11 cellular contexts compared by ENCODE assay signal in the genomic region with DNA sequence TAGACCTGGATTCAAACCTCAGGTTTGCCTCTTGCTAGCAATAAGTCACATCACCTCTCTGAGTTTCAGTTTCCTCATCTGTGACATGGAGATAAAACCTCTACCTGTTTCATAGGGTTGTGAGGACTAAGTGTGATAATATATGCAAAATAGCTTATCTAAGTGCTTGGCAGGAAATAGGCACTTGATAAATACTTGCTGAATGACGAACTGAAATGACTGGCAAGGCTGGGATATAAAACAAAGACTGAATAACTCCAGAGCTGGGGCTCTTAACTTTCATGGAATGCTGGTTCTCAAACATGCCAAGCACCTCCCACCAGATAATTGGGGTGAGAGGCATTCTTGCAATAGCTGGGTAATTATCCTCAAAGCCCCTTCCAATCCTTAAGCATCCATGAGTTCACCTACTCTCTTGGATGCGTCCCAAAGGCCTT.
DNase-seq lines count a peak whose midpoint lies in the region; ATAC-seq and TF ChIP-seq lines count a peak whose summit lies in the region.
"Had no signal": no experiment of that assay in that cellular context is flagged by ENCODE, and none has a peak within 500 bp of the region (broad histone marks: within the 10 kb centered on the region; RNA-seq: fewer than 3 reads in every experiment).

No MANE protein-coding gene starts in this region.

- H3K27ac ChIP-seq in ascending aorta, result peak overlapping the region in 1 of 2 donors; percentile 28
- H3K27ac ChIP-seq: BLaER1 had no signal

- DNase-seq in left ventricle myocardium superior (no peak), cardiac septum (ENCODE audit: low spot score) (no peak), iris pigment epithelial cell (ENCODE audit: low read depth) (peak; percentile 57), ascending aorta (ENCODE audit: low spot score in 2 of 2) (no peak), NCI-H2227 treated with DMSO at 0.1 percent for 48 hours (lab: John Stamatoyannopoulos, UW) (no peak), DMS79 treated with DMSO at 0.1 percent for 48 hours (lab: John Stamatoyannopoulos, UW) (no peak)
- DNase-seq: cerebellar nuclear complex, NCI-H2171 had no signal

- peak; percentile 30 for ATAC-seq in left ventricle myocardium superior
- ATAC-seq in activated T-helper 17 cell treated with anti-CD3 and anti-CD28 coated beads, Interleukin-2, amount 50 U/mL, for 72 hours (replicated peaks), result peak; percentile 40
- ATAC-seq in HG03196 (IDR thresholded peaks at IDR 0.05; ENCODE audit: unreplicated experiment), result no peak

- H3K27me3 ChIP-seq in ascending aorta, result no peaks in the 10 kb centered on the region
- H3K27me3 ChIP-seq: BLaER1 had no signal

- H3K27me3 Mint-ChIP-seq in activated T-helper 17 cell treated with anti-CD3 and anti-CD28 coated beads, Interleukin-2, amount 50 U/mL, for 72 hours, result no peaks in the 10 kb centered on the region

- no peaks in the 10 kb centered on the region for H3K9me3 Mint-ChIP-seq in activated T-helper 17 cell treated with anti-CD3 and anti-CD28 coated beads, Interleukin-2, amount 50 U/mL, for 72 hours

- no peaks in the 10 kb centered on the region for H3K36me3 ChIP-seq in ascending aorta
- H3K36me3 ChIP-seq: BLaER1 had no signal

- no peaks in the 10 kb centered on the region for H3K36me3 Mint-ChIP-seq in activated T-helper 17 cell treated with anti-CD3 and anti-CD28 coated beads, Interleukin-2, amount 50 U/mL, for 72 hours (ENCODE audit: low read depth)

- H3K4me3 Mint-ChIP-seq in activated T-helper 17 cell treated with anti-CD3 and anti-CD28 coated beads, Interleukin-2, amount 50 U/mL, for 72 hours, result no peak overlapping the region

- H3K4me3 ChIP-seq in ascending aorta, result no peak overlapping the region
- H3K4me3 ChIP-seq: BLaER1 had no signal

- H3K4me1 Mint-ChIP-seq in activated T-helper 17 cell treated with anti-CD3 and anti-CD28 coated beads, Interleukin-2, amount 50 U/mL, for 72 hours, result peaks cover 9% of the 10 kb centered on the region

- no peaks in the 10 kb centered on the region for H3K9me3 ChIP-seq in ascending aorta
- H3K9me3 ChIP-seq: BLaER1 had no signal

- no peak for TF ChIP-seq CTCF in ascending aorta (IDR thresholded peaks at IDR 0.05)

- H3K27ac Mint-ChIP-seq in activated T-helper 17 cell treated with anti-CD3 and anti-CD28 coated beads, Interleukin-2, amount 50 U/mL, for 72 hours, result no peak overlapping the region

- peaks cover 0 to 14% of the 10 kb centered on the region in 2 donors for H3K4me1 ChIP-seq in ascending aorta

- intact Hi-C loops in left ventricle myocardium superior (cut with micrococcal nuclease), result no loop called here
- intact Hi-C loops in cardiac septum (cut with DNase I), result no loop called here
- intact Hi-C loops in ascending aorta (cut with DNase I), result loop anchor here (2.0 kb wide), 1 partner anchor 85 kb away; no protein-coding TSS in a partner anchor
